12 cellular contexts compared by ENCODE assay signal in the genomic region with DNA sequence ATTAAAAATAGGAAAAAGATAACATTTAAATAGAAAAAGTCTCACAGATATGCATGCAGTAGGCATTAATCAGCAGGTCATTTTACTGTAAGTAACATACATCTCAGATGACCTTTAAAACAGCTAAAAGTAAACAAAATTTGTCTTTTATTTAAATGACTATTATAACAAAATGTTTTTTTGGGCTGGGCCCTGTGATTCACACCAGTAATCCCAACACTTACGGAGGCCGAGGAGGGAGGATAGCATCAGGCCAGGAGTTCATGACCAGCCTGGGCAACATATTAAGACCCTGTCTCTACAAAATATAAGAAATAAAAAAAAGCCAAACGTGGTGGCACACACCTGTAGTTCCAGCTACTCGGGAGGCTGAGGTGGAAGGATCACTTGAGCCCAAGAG. TPM values are rescaled to one million over a fixed set of nuclear protein-coding genes. Genes with fewer than 3 reads are reported as not detected.
DNase-seq lines count a peak whose midpoint lies in the region; ATAC-seq and TF ChIP-seq lines count a peak whose summit lies in the region.
"Had no signal": no experiment of that assay in that cellular context is flagged by ENCODE, and none has a peak within 500 bp of the region (broad histone marks: within the 10 kb centered on the region; RNA-seq: fewer than 3 reads in every experiment).

No MANE protein-coding gene starts in this region.

- no peaks in the 10 kb centered on the region for H3K27me3 ChIP-seq in CD4-positive, alpha-beta T cell (ENCODE audit: control insufficient read depth, insufficient read depth, low read length)
- H3K27me3 ChIP-seq in gastroesophageal sphincter (no peaks in the 10 kb centered on the region), gastrocnemius medialis (no peaks in the 10 kb centered on the region)

- TF ChIP-seq CTCF in CD4-positive, alpha-beta T cell (IDR thresholded peaks at IDR 0.05) = no peak
- no peak for TF ChIP-seq CTCF in gastroesophageal sphincter (IDR thresholded peaks at IDR 0.05)
- TF ChIP-seq CTCF in gastrocnemius medialis (IDR thresholded peaks at IDR 0.05 in 4 of 5, conservative IDR thresholded peaks at IDR 0.05 in 1 of 5) = no peak

- H3K9me3 ChIP-seq in CD4-positive, alpha-beta T cell (ENCODE audit: control insufficient read depth, low read length) = no peaks in the 10 kb centered on the region
- H3K9me3 ChIP-seq in gastroesophageal sphincter (no peaks in the 10 kb centered on the region), gastrocnemius medialis (no peaks in the 10 kb centered on the region)

- H3K4me1 Mint-ChIP-seq in CD4-positive, alpha-beta T cell (ENCODE audit: low read depth) = peaks cover 75% of the 10 kb centered on the region
- peaks cover 78 to 80% (median 80%) of the 10 kb centered on the region in 3 donors for H3K4me1 Mint-ChIP-seq in T-cell

- no peak overlapping the region for H3K27ac ChIP-seq in CD4-positive, alpha-beta T cell (ENCODE audit: low read depth, low read length)
- H3K27ac ChIP-seq in gastroesophageal sphincter (peak overlapping the region; percentile 87 to 99 (median 88)), gastrocnemius medialis (peak overlapping the region; percentile 91 to 100 (median 96))

- ATAC-seq in CD4-positive, alpha-beta T cell (ENCODE audit: poor library complexity) = no peak
- no peak for ATAC-seq in T-cell (replicated peaks in 1 of 4)
- ATAC-seq in gastroesophageal sphincter = no peak
- ATAC-seq in gastrocnemius medialis = no peak
- ATAC-seq: activated CD4-positive, CD25-positive, alpha-beta regulatory T cell treated with anti-CD3 and anti-CD28 coated beads, Interleukin-2, amount 50 U/mL, for 24 hours had no signal

- peaks cover 13% of the 10 kb centered on the region for H3K36me3 Mint-ChIP-seq in CD4-positive, alpha-beta T cell (ENCODE audit: low read depth)
- peaks cover 3% of the 10 kb centered on the region for H3K36me3 Mint-ChIP-seq in T-cell

- H3K4me1 ChIP-seq in gastroesophageal sphincter = peaks cover 38 to 99% (median 46%) of the 10 kb centered on the region in 3 donors
- H3K4me1 ChIP-seq in gastrocnemius medialis = peaks cover 94 to 98% of the 10 kb centered on the region in 2 donors

- no peaks in the 10 kb centered on the region for H3K36me3 ChIP-seq in gastroesophageal sphincter
- H3K36me3 ChIP-seq in gastrocnemius medialis = no peaks in the 10 kb centered on the region

- in situ Hi-C loops in gastrocnemius medialis (cut with MboI; ENCODE audit: low sequenced_read_pairs in 4 of 4) = no loop called here

- TF ChIP-seq POLR2A in gastroesophageal sphincter (IDR thresholded peaks at IDR 0.05) (no peak), gastrocnemius medialis (IDR thresholded peaks at IDR 0.05) (no peak)

- no peak for TF ChIP-seq EP300 in gastroesophageal sphincter (IDR thresholded peaks at IDR 0.05)

- no peak overlapping the region for H3K4me3 Mint-ChIP-seq in CD4-positive, alpha-beta T cell
- no peak overlapping the region for H3K4me3 Mint-ChIP-seq in T-cell

- H3K4me3 ChIP-seq in gastroesophageal sphincter (no peak overlapping the region), gastrocnemius medialis (no peak overlapping the region)

- no peaks in the 10 kb centered on the region for H3K9me3 Mint-ChIP-seq in CD4-positive, alpha-beta T cell
- H3K9me3 Mint-ChIP-seq in T-cell = no peaks in the 10 kb centered on the region
- H3K9me3 Mint-ChIP-seq: IgD-negative memory B cell had no signal

- H3K27ac Mint-ChIP-seq in CD4-positive, alpha-beta T cell = peak overlapping the region; percentile 97
- H3K27ac Mint-ChIP-seq in T-cell = peak overlapping the region; percentile 97 to 98

- intact Hi-C loops in CD4-positive, alpha-beta T cell (cut with DNase I, micrococcal nuclease) = no loop called here
- intact Hi-C loops in gastrocnemius medialis (cut with DNase I; ENCODE audit: low total_unique reads) (no loop called here), posterior vena cava (cut with DNase I) (no loop called here)

- 32 to 53% methylated on average over 4 of the region's 4 CpGs for WGBS in gastroesophageal sphincter (ENCODE audit: low coverage in 1 of 2), 2 donors

- POLR2A ChIA-PET in CD4-positive, alpha-beta T cell (lab: Charles Lee) = interaction anchor here (0.9 to 6.1 kb wide), 2 partner anchors 14 to 175 kb away, joined by 3 to 50 read pairs; a partner anchor contains a TSS
- POLR2A ChIA-PET in T-cell (lab: Charles Lee) = interaction anchor here in 1 of 2 donors (0.5 to 1.0 kb wide), 2 partner anchors 15 to 41 kb away, joined by 3 to 5 read pairs; a partner anchor contains a TSS

- no peak for DNase-seq in CD4-positive, alpha-beta T cell
- DNase-seq in T-cell (no peak), gastrocnemius medialis (no peak), posterior vena cava (ENCODE audit: low spot score) (no peak), RPMI8226 (no peak), COLO668 (lab: John Stamatoyannopoulos, UW; ENCODE audit: unreplicated experiment) (no peak)
- DNase-seq in activated CD4-positive, alpha-beta T cell treated with anti-CD3 and anti-CD28 coated beads, Interleukin-2, amount 50 U/mL, for 4 hours = no peak
- DNase-seq: activated naive CD4-positive, alpha-beta T cell treated with anti-CD3 and anti-CD28 coated beads, Interleukin-2, amount 50 U/mL, for 16 hours; islet precursor cell had no signal

- H3K27me3 Mint-ChIP-seq in CD4-positive, alpha-beta T cell = no peaks in the 10 kb centered on the region
- no peaks in the 10 kb centered on the region for H3K27me3 Mint-ChIP-seq in T-cell
- H3K27me3 Mint-ChIP-seq: IgD-negative memory B cell had no signal

- CTCF ChIA-PET in CD4-positive, alpha-beta T cell (lab: Charles Lee) = no interaction called here
- CTCF ChIA-PET in T-cell (lab: Charles Lee) = interaction anchor here (0.8 to 3.8 kb wide), 2 partner anchors 9 to 14 kb away, joined by 3 to 15 read pairs; a partner anchor contains a TSS

RNA-seq across cellular contexts. Expression of a gene that starts 14.8 kb away (rescaled TPM):
- total RNA-seq in CD4-positive, alpha-beta T cell = 10 to 100 TPM; 76.8 to 78.7 TPM
- total RNA-seq in T-cell = 100 to 1,000 TPM; 125 to 158 (median 127) TPM
- total RNA-seq in gastroesophageal sphincter = 100 to 1,000 TPM; 210 to 360 (median 245) TPM
- total RNA-seq in gastrocnemius medialis = 10 to 100 TPM; 39.1 to 92.7 (median 59.1) TPM
- total RNA-seq in posterior vena cava = 100 to 1,000 TPM; 216 to 265 TPM

RNA-seq across cellular contexts. Expression of a gene that starts 50.7 kb away (rescaled TPM):
- 1 to 10 TPM in 1 of 2 experiments, under 1 TPM in 1; 0.20 to 1.1 TPM for total RNA-seq in CD4-positive, alpha-beta T cell
- total RNA-seq in T-cell (under 1 TPM; 0.61 to 0.85 (median 0.70) TPM), gastroesophageal sphincter (10 to 100 TPM in 1 of 4 donors, 1 to 10 TPM in 2, under 1 TPM in 1; 0.78 to 17.2 (median 1.1) TPM), gastrocnemius medialis (10 to 100 TPM in 1 of 4 donors, 1 to 10 TPM in 3; 2.1 to 17.1 (median 5.4) TPM), posterior vena cava (1 to 10 TPM; 3.5 to 4.0 TPM)
